ENCODE assay signal across 7 cellular contexts in genomic region chr5:65663804-65664521, GRCh38. TPM values are rescaled to one million over a fixed set of nuclear protein-coding genes. Genes with fewer than 3 reads are reported as not detected.
DNase-seq lines count a peak whose midpoint lies in the region; ATAC-seq and TF ChIP-seq lines count a peak whose summit lies in the region.
"Had no signal": no experiment of that assay in that cellular context is flagged by ENCODE, and none has a peak within 500 bp of the region (broad histone marks: within the 10 kb centered on the region; RNA-seq: fewer than 3 reads in every experiment).

No MANE protein-coding gene starts in this region.

- no TSS peak for BruUV-seq in Caco-2 (replicated peaks; lab: Mats Ljungman, UMichigan)

- H3K4me1 ChIP-seq in Caco-2 = no peaks in the 10 kb centered on the region; the same call in 1 of the 2 replicates
- no peaks in the 10 kb centered on the region for H3K4me1 ChIP-seq in Peyer's patch

- H3K4me1 Mint-ChIP-seq in Caco-2 (ENCODE audit: low read depth, unreplicated experiment) = peaks cover 8% of the 10 kb centered on the region

- no peak overlapping the region for H3K4me3 ChIP-seq in Caco-2 (ENCODE audit: low read depth, low read length)
- no peak overlapping the region for H3K4me3 ChIP-seq in Peyer's patch

- no peak for ATAC-seq in HG03469 (IDR thresholded peaks at IDR 0.05; ENCODE audit: unreplicated experiment)

- H3K36me3 ChIP-seq in Caco-2 (ENCODE audit: control insufficient read depth, insufficient read depth, low read length) = no peaks in the 10 kb centered on the region
- peaks cover 0 to 29% (median 0%) of the 10 kb centered on the region in 3 donors for H3K36me3 ChIP-seq in Peyer's patch

- H3K4me3 Mint-ChIP-seq in Caco-2 (ENCODE audit: unreplicated experiment) = no peak overlapping the region

- no peaks in the 10 kb centered on the region for H3K27me3 Mint-ChIP-seq in Caco-2 (ENCODE audit: insufficient read depth, unreplicated experiment)

- no peaks in the 10 kb centered on the region for H3K9me3 ChIP-seq in Caco-2
- H3K9me3 ChIP-seq in Peyer's patch = no peaks in the 10 kb centered on the region

- intact Hi-C loops in Caco-2 (cut with micrococcal nuclease; ENCODE audit: unreplicated experiment) = loop anchor here (2.0 to 5.0 kb wide), 2 partner anchors 13 to 53 kb away; no protein-coding TSS in a partner anchor

- H3K27ac ChIP-seq in Peyer's patch = no peak overlapping the region

- TF ChIP-seq CTCF in Caco-2 (IDR thresholded peaks at IDR 0.05; ENCODE audit: insufficient read depth in 1 of 2, low read depth in 1 of 2, low read length in 1 of 2, severe bottlenecking in 1 of 2, unreplicated experiment in 1 of 2) (peak; percentile 55 to 60), Peyer's patch (IDR thresholded peaks at IDR 0.05) (peak in 4 of 6 experiments; percentile 14 to 36 (median 29))

- peaks cover 22% of the 10 kb centered on the region for H3K36me3 Mint-ChIP-seq in Caco-2 (ENCODE audit: insufficient read depth, unreplicated experiment)

- H3K27ac Mint-ChIP-seq in Caco-2 (ENCODE audit: unreplicated experiment) = no peak overlapping the region

- DNase-seq in Caco-2 (peak in 1 of 2 experiments; percentile 38), Peyer's patch (no peak), islet precursor cell (peak; percentile 68), NOMO-1 treated with DMSO at 0.1 percent for 48 hours (lab: John Stamatoyannopoulos, UW; ENCODE audit: unreplicated experiment) (no peak)
- DNase-seq in effector CD8-positive, alpha-beta T cell (lab: John Stamatoyannopoulos, UW) = no peak
- DNase-seq: midbrain had no signal

- no peak for TF ChIP-seq POLR2A in Peyer's patch (IDR thresholded peaks at IDR 0.05)

- no peaks in the 10 kb centered on the region for H3K27me3 ChIP-seq in Caco-2 (replicated peaks; ENCODE audit: control insufficient read depth, insufficient read depth, low read length)
- H3K27me3 ChIP-seq in Peyer's patch = no peaks in the 10 kb centered on the region

- POLR2A ChIA-PET in Caco-2 (lab: Charles Lee) = no interaction called here

- no peaks in the 10 kb centered on the region for H3K9me3 Mint-ChIP-seq in Caco-2 (ENCODE audit: unreplicated experiment)

- CTCF ChIA-PET in Caco-2 (lab: Charles Lee) = interaction anchor here (0.6 kb wide), 1 partner anchor 52 kb away, joined by 3 read pairs; no protein-coding TSS in a partner anchor

RNA-seq across cellular contexts. Expression of gene SHLD3, which starts 39.1 kb away (rescaled TPM):
- 4.3 and 4.7 TPM in 2 replicates for total RNA-seq in Caco-2 (2022)
- 1 to 10 TPM; 3.3 to 7.4 (median 3.6) TPM for total RNA-seq in Peyer's patch

RNA-seq across cellular contexts. Expression of gene TRAPPC13, which starts 39.1 kb away (rescaled TPM):
- total RNA-seq in Caco-2 (2022) (18.7 and 19.6 TPM in 2 replicates), Peyer's patch (10 to 100 TPM; 19.0 to 27.1 (median 24.9) TPM)

RNA-seq across cellular contexts. Expression of gene TRIM23, which starts 39.8 kb away (rescaled TPM):
- total RNA-seq in Caco-2 (2022) (11.0 and 12.0 TPM in 2 replicates), Peyer's patch (10 to 100 TPM in 2 of 4 donors, 1 to 10 TPM in 2; 5.1 to 11.8 (median 10.0) TPM)

RNA-seq across cellular contexts. Expression of gene SGTB, which starts 57.9 kb away (rescaled TPM):
- total RNA-seq in Caco-2 (2022) = 12.0 and 13.0 TPM in 2 replicates
- total RNA-seq in Peyer's patch = 10 to 100 TPM in 1 of 4 donors, 1 to 10 TPM in 3; 1.9 to 16.5 (median 2.1) TPM

RNA-seq across cellular contexts. Expression of gene NLN, which starts 58.0 kb away (rescaled TPM):
- 34.8 and 36.0 TPM in 2 replicates for total RNA-seq in Caco-2 (2022)
- total RNA-seq in Peyer's patch = 10 to 100 TPM in 2 of 4 donors, 1 to 10 TPM in 2; 2.2 to 17.3 (median 9.8) TPM
